Comparison of ENCODE assay signal across 17 cellular contexts in the genomic region with DNA sequence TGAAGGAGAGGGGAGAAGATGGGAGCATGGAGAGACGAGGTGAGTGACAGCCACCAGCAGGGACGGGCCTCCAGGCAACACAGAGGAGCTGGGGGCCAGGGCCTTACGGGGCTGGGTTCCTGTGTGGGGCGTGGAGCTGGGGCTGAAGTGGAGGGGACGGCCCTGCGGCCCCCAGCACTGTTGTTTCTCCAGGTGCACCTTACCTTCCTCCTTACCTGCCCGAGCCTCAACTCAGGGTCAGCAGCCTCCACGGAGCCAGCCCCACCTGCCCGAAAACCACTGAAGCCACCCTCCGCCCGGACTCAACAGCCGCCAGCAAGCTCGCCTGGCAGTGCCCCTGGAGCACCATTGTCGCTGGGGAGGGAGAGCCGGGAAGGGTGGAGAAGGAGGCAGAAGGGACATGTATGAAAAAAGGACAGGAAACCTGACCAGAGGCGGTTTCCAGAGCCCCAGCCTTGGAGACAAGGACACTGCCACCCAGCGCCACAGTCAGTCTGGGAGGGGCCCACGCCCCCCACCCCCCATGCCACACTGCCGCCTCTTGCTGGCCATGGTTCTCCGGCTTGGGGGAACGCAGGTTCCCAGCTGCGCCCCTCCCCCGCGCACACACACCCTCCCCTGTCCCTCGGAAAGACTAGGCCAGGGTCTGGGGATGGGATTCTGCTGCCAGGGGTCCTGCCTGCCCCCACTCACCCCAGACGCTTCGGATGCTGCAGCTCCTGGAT. TPM values are rescaled to one million over a fixed set of nuclear protein-coding genes. Genes with fewer than 3 reads are reported as not detected.
DNase-seq lines count a peak whose midpoint lies in the region; ATAC-seq and TF ChIP-seq lines count a peak whose summit lies in the region.
"Had no signal": no experiment of that assay in that cellular context is flagged by ENCODE, and none has a peak within 500 bp of the region (broad histone marks: within the 10 kb centered on the region; RNA-seq: fewer than 3 reads in every experiment).

No MANE protein-coding gene starts in this region.

- no peak overlapping the region for H3K4me3 Mint-ChIP-seq in activated naive CD4-positive, alpha-beta T cell treated with anti-CD3 and anti-CD28 coated beads, Interleukin-2, amount 10 ng/mL, durations not matched to agents 7 days and 5 days
- H3K4me3 Mint-ChIP-seq in activated naive CD4-positive, alpha-beta T cell treated with anti-CD3 and anti-CD28 coated beads for 36 hours: no peak overlapping the region
- no peak overlapping the region for H3K4me3 Mint-ChIP-seq in chondrocyte (ENCODE audit: unreplicated experiment)
- H3K4me3 Mint-ChIP-seq: CD14-positive monocyte; CD8-positive, alpha-beta T cell had no signal

- H2AFZ ChIP-seq in neuronal stem cell (ENCODE audit: low read length): no peak overlapping the region

- no peak for TF ChIP-seq CTCF in chondrocyte (IDR thresholded peaks at IDR 0.05)

- H3K36me3 ChIP-seq in neuronal stem cell (replicated peaks in 1 of 2; ENCODE audit: control insufficient read depth in 2 of 2, insufficient read depth in 2 of 2, low read length in 2 of 2): no peaks in the 10 kb centered on the region

- H4K8ac ChIP-seq in neuronal stem cell (ENCODE audit: low read depth, low read length): no peak overlapping the region

- H3K36me3 Mint-ChIP-seq in activated naive CD4-positive, alpha-beta T cell treated with anti-CD3 and anti-CD28 coated beads, Interleukin-2, amount 10 ng/mL, durations not matched to agents 7 days and 5 days: no peaks in the 10 kb centered on the region
- H3K36me3 Mint-ChIP-seq in activated naive CD4-positive, alpha-beta T cell treated with anti-CD3 and anti-CD28 coated beads for 36 hours (ENCODE audit: low read depth): no peaks in the 10 kb centered on the region
- no peaks in the 10 kb centered on the region for H3K36me3 Mint-ChIP-seq in chondrocyte (ENCODE audit: low read depth)
- H3K36me3 Mint-ChIP-seq: CD14-positive monocyte; CD8-positive, alpha-beta T cell had no signal

- H2BK5ac ChIP-seq in neuronal stem cell (ENCODE audit: low read length): no peak overlapping the region

- CTCF ChIA-PET in activated naive CD4-positive, alpha-beta T cell treated with anti-CD3 and anti-CD28 coated beads, Interleukin-2, amount 10 ng/mL, durations not matched to agents 7 days and 5 days (lab: Charles Lee): interaction anchor here (4.5 kb wide), 1 partner anchor 232 kb away, joined by 51 read pairs; no protein-coding TSS in a partner anchor
- CTCF ChIA-PET in activated naive CD4-positive, alpha-beta T cell treated with anti-CD3 and anti-CD28 coated beads for 36 hours (lab: Charles Lee): interaction anchor here (0.5 to 0.9 kb wide), 3 partner anchors 46 to 60 kb away, joined by 3 read pairs; no protein-coding TSS in a partner anchor

- H4K91ac ChIP-seq in neuronal stem cell (ENCODE audit: low read depth, low read length, poor library complexity): no peak overlapping the region

- no peak overlapping the region for H3K14ac ChIP-seq in neuronal stem cell (ENCODE audit: low read length)

- intact Hi-C loops in activated naive CD4-positive, alpha-beta T cell treated with anti-CD3 and anti-CD28 coated beads for 36 hours (cut with micrococcal nuclease): no loop called here

- H3K9ac ChIP-seq in neuronal stem cell (ENCODE audit: low read depth, low read length, poor library complexity): peak overlapping the region; percentile 15

- no peak overlapping the region for H3K4ac ChIP-seq in neuronal stem cell (ENCODE audit: low read length)

- no peaks in the 10 kb centered on the region for H3K79me1 ChIP-seq in neuronal stem cell (ENCODE audit: low read depth, low read length)

- H2BK12ac ChIP-seq in neuronal stem cell (ENCODE audit: low read length): no peak overlapping the region

- peaks cover 14% of the 10 kb centered on the region for H3K4me1 Mint-ChIP-seq in activated naive CD4-positive, alpha-beta T cell treated with anti-CD3 and anti-CD28 coated beads, Interleukin-2, amount 10 ng/mL, durations not matched to agents 7 days and 5 days
- peaks cover 8% of the 10 kb centered on the region for H3K4me1 Mint-ChIP-seq in activated naive CD4-positive, alpha-beta T cell treated with anti-CD3 and anti-CD28 coated beads for 36 hours (ENCODE audit: low read depth)
- H3K4me1 Mint-ChIP-seq in chondrocyte (ENCODE audit: low read depth): peaks cover 3% of the 10 kb centered on the region

- peak overlapping the region; percentile 8 for H2AK5ac ChIP-seq in neuronal stem cell (ENCODE audit: low read depth, low read length)

- H3K23ac ChIP-seq in neuronal stem cell (ENCODE audit: low read depth, low read length, poor library complexity): peak overlapping the region; percentile 6

- no peak overlapping the region for H2BK120ac ChIP-seq in neuronal stem cell (ENCODE audit: low read depth, low read length)

- no peak overlapping the region for H3K4me3 ChIP-seq in neuronal stem cell (ENCODE audit: low read length in 2 of 2)

- H3K4me2 ChIP-seq in neuronal stem cell (ENCODE audit: insufficient read depth, low read length, poor library complexity, severe bottlenecking): no peak overlapping the region

- peak overlapping the region; percentile 82 for H2BK15ac ChIP-seq in neuronal stem cell (ENCODE audit: low read length)

- H3K27ac Mint-ChIP-seq in activated naive CD4-positive, alpha-beta T cell treated with anti-CD3 and anti-CD28 coated beads, Interleukin-2, amount 10 ng/mL, durations not matched to agents 7 days and 5 days: no peak overlapping the region
- no peak overlapping the region for H3K27ac Mint-ChIP-seq in activated naive CD4-positive, alpha-beta T cell treated with anti-CD3 and anti-CD28 coated beads for 36 hours
- no peak overlapping the region for H3K27ac Mint-ChIP-seq in chondrocyte (ENCODE audit: unreplicated experiment)
- H3K27ac Mint-ChIP-seq: CD8-positive, alpha-beta T cell had no signal

- WGBS in neuronal stem cell (ENCODE audit: extremely low coverage in 2 of 2, insufficient read length in 2 of 2, insufficient replicate concordance in 1 of 2), 2 donors: no CpG with 5 or more reads among the region's 27 CpGs

- peak; percentile 11 for DNase-seq in activated naive CD4-positive, alpha-beta T cell treated with anti-CD3 and anti-CD28 coated beads, Interleukin-2, amount 10 ng/mL, durations not matched to agents 7 days and 5 days
- no peak for DNase-seq in activated naive CD4-positive, alpha-beta T cell treated with anti-CD3 and anti-CD28 coated beads for 36 hours
- DNase-seq in chondrocyte (ENCODE audit: low spot score) (peak; percentile 75), neuronal stem cell (ENCODE audit: low spot score) (no peak), NOMO-1 (lab: John Stamatoyannopoulos, UW; ENCODE audit: unreplicated experiment in 2 of 2) (no peak), caudate nucleus (lab: John Stamatoyannopoulos, UW) (no peak)
- DNase-seq: CD8-positive, alpha-beta T cell; COR-L47; DND-41; GDM1 had no signal

- H3K27ac ChIP-seq in neuronal stem cell (replicated peaks; ENCODE audit: low read length): no peak overlapping the region
- H3K27ac ChIP-seq in caudate nucleus (ENCODE audit: low read depth, low read length): no peak overlapping the region
- H3K27ac ChIP-seq: 22Rv1 had no signal

- peaks cover 0 to 1% of the 10 kb centered on the region in 2 donors for H3K4me1 ChIP-seq in neuronal stem cell (ENCODE audit: control insufficient read depth in 2 of 2, insufficient read depth in 1 of 2, low read depth in 1 of 2, low read length in 2 of 2)

- H3K9me3 ChIP-seq in neuronal stem cell (replicated peaks in 1 of 2; ENCODE audit: control insufficient read depth in 2 of 2, insufficient read depth in 1 of 2, low read depth in 1 of 2, low read length in 2 of 2): no peaks in the 10 kb centered on the region

- ATAC-seq in HG02870 (IDR thresholded peaks at IDR 0.05; ENCODE audit: unreplicated experiment) (no peak), GM21423 (IDR thresholded peaks at IDR 0.05; ENCODE audit: unreplicated experiment) (no peak)
- ATAC-seq: CD8-positive, alpha-beta T cell; HepG2 had no signal

- peak overlapping the region; percentile 32 for H3K18ac ChIP-seq in neuronal stem cell (ENCODE audit: low read length)

- peaks cover 31% of the 10 kb centered on the region for H3K27me3 Mint-ChIP-seq in activated naive CD4-positive, alpha-beta T cell treated with anti-CD3 and anti-CD28 coated beads, Interleukin-2, amount 10 ng/mL, durations not matched to agents 7 days and 5 days
- no peaks in the 10 kb centered on the region for H3K27me3 Mint-ChIP-seq in activated naive CD4-positive, alpha-beta T cell treated with anti-CD3 and anti-CD28 coated beads for 36 hours (ENCODE audit: low read depth)
- peaks cover 13% of the 10 kb centered on the region for H3K27me3 Mint-ChIP-seq in chondrocyte (ENCODE audit: low read depth)

- H3K27me3 ChIP-seq in neuronal stem cell (ENCODE audit: control insufficient read depth in 3 of 3, insufficient read depth in 3 of 3, low read depth in 1 of 3, low read length in 3 of 3): peaks cover 0 to 3% (median 0%) of the 10 kb centered on the region in 3 experiments

- H3K9me3 Mint-ChIP-seq in activated naive CD4-positive, alpha-beta T cell treated with anti-CD3 and anti-CD28 coated beads, Interleukin-2, amount 10 ng/mL, durations not matched to agents 7 days and 5 days: no peaks in the 10 kb centered on the region
- no peaks in the 10 kb centered on the region for H3K9me3 Mint-ChIP-seq in activated naive CD4-positive, alpha-beta T cell treated with anti-CD3 and anti-CD28 coated beads for 36 hours
- no peaks in the 10 kb centered on the region for H3K9me3 Mint-ChIP-seq in chondrocyte (ENCODE audit: low read depth)
- H3K9me3 Mint-ChIP-seq: CD8-positive, alpha-beta T cell had no signal

RNA-seq across cellular contexts. Expression of a gene that starts 10.6 kb away (rescaled TPM):
- total RNA-seq in activated naive CD4-positive, alpha-beta T cell treated with anti-CD3 and anti-CD28 coated beads for 36 hours: not detected
- total RNA-seq in chondrocyte: not detected in 3 replicates
- polyA plus RNA-seq in neuronal stem cell (2013, experiment 1 of 2): not detected
- polyA plus RNA-seq in neuronal stem cell (2013, experiment 2 of 2): not detected
- total RNA-seq: A673; CD8-positive, alpha-beta T cell; HepG2 had no signal
- polyA plus RNA-seq: BJ, CD14-positive monocyte, HepG2 had no signal

RNA-seq across cellular contexts. Expression of a gene that starts 30.4 kb away (rescaled TPM):
- total RNA-seq in activated naive CD4-positive, alpha-beta T cell treated with anti-CD3 and anti-CD28 coated beads for 36 hours: under 1 TPM; 0.19 to 0.35 TPM
- not detected in 3 replicates for total RNA-seq in chondrocyte
- polyA plus RNA-seq in neuronal stem cell (2013, experiment 1 of 2): not detected
- polyA plus RNA-seq in neuronal stem cell (2013, experiment 2 of 2): not detected
- total RNA-seq: A673; CD8-positive, alpha-beta T cell; HepG2 had no signal
- polyA plus RNA-seq: BJ, HepG2 had no signal

RNA-seq across cellular contexts. Expression of a gene that starts 36.1 kb away (rescaled TPM):
- under 1 TPM; 0.27 to 0.33 TPM for total RNA-seq in activated naive CD4-positive, alpha-beta T cell treated with anti-CD3 and anti-CD28 coated beads for 36 hours
- not detected in 3 replicates for total RNA-seq in chondrocyte
- 0.50 TPM for polyA plus RNA-seq in neuronal stem cell (2013, experiment 1 of 2)
- 0.55 TPM for polyA plus RNA-seq in neuronal stem cell (2013, experiment 2 of 2)
- total RNA-seq: A673 had no signal
- polyA plus RNA-seq: BJ had no signal

RNA-seq across cellular contexts. Expression of a gene that starts 36.6 kb away (rescaled TPM):
- total RNA-seq in activated naive CD4-positive, alpha-beta T cell treated with anti-CD3 and anti-CD28 coated beads for 36 hours: under 1 TPM; 0.94 to 0.95 TPM
- total RNA-seq in chondrocyte: not detected in 3 replicates
- not detected for polyA plus RNA-seq in neuronal stem cell (2013, experiment 1 of 2)
- not detected for polyA plus RNA-seq in neuronal stem cell (2013, experiment 2 of 2)
- total RNA-seq: A673; CD8-positive, alpha-beta T cell; HepG2 had no signal
- polyA plus RNA-seq: BJ, HepG2 had no signal

Comparison
In these comparisons a context has a peak if more than half of its experiments do, and no peak if none do; other contexts are left out.
1. DNase-seq: peak in activated naive CD4-positive, alpha-beta T cell treated with anti-CD3 and anti-CD28 coated beads, Interleukin-2, amount 10 ng/mL, durations not matched to agents 7 days and 5 days (single experiment) and chondrocyte (single experiment); none in activated naive CD4-positive, alpha-beta T cell treated with anti-CD3 and anti-CD28 coated beads for 36 hours (single experiment), neuronal stem cell (single experiment), NOMO-1 (0 of 2) and caudate nucleus (0 of 61).